In the genomic region with DNA sequence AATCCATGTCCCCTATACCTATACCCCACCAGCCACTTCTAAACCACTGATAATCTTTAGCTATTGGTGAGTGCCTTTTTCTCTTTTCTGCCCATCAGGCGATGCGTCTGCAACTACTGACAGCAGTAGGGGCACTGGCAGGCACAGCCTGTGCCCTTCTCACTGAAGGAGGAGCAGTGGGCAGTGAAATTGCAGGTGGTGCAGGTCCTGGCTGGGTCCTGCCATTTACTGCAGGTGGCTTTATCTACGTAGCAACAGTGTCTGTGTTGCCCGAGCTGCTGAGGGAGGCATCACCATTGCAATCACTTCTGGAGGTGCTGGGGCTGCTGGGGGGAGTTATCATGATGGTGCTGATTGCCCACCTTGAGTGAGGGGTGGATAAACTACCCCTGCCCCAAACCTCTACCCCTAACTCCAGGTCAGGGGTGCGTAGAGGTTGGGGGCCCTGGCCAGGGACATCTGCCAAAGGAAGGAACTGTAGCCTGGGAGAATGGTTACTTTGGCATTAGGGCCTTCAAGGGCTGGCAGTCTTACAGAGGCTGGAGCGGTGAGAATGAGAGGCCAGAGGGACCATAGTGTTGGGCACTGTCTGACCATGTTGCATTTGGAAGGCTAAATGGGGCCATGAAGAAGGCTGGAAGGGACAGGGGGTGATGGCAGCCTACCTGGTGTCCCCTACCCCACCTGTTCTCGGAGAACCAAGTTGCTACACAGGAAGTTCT, we compare ENCODE assay signal across 9 cellular contexts. TPM values are rescaled to one million over a fixed set of nuclear protein-coding genes. Genes with fewer than 3 reads are reported as not detected.
DNase-seq lines count a peak whose midpoint lies in the region; ATAC-seq and TF ChIP-seq lines count a peak whose summit lies in the region.
"Had no signal": no experiment of that assay in that cellular context is flagged by ENCODE, and none has a peak within 500 bp of the region (broad histone marks: within the 10 kb centered on the region; RNA-seq: fewer than 3 reads in every experiment).

No MANE protein-coding gene starts in this region.

- H3K27me3 ChIP-seq in HUES48 (ENCODE audit: control insufficient read depth, insufficient read depth, low read length) (peaks cover 30% of the 10 kb centered on the region), adipocyte (replicated peaks; ENCODE audit: control insufficient read depth, insufficient read depth, low read length) (no peaks in the 10 kb centered on the region)
- no peaks in the 10 kb centered on the region for H3K27me3 ChIP-seq in naive thymus-derived CD4-positive, alpha-beta T cell (ENCODE audit: control insufficient read depth in 2 of 2, insufficient read depth in 2 of 2, low read length in 2 of 2)
- H3K27me3 ChIP-seq: SJSA1 had no signal

- ATAC-seq in naive thymus-derived CD4-positive, alpha-beta T cell, result no peak
- ATAC-seq in GM21825 (IDR thresholded peaks at IDR 0.05; ENCODE audit: unreplicated experiment), result no peak

- peaks cover 21% of the 10 kb centered on the region for H3K36me3 ChIP-seq in HUES48 (ENCODE audit: control insufficient read depth, insufficient read depth, low read length)
- peaks cover 26% of the 10 kb centered on the region for H3K36me3 ChIP-seq in adipocyte (ENCODE audit: control insufficient read depth, insufficient read depth, low read length, severe bottlenecking)
- H3K36me3 ChIP-seq in naive thymus-derived CD4-positive, alpha-beta T cell (ENCODE audit: control insufficient read depth in 2 of 3, insufficient read depth in 3 of 3, low read length in 3 of 3), result peaks cover 0 to 36% (median 10%) of the 10 kb centered on the region in 3 experiments

- H3K9me3 ChIP-seq in HUES48 (ENCODE audit: control insufficient read depth, insufficient read depth, low read length) (no peaks in the 10 kb centered on the region), adipocyte (ENCODE audit: control insufficient read depth, low read length) (no peaks in the 10 kb centered on the region)
- H3K9me3 ChIP-seq in naive thymus-derived CD4-positive, alpha-beta T cell (ENCODE audit: control insufficient read depth in 2 of 3, low read length in 3 of 3), result no peaks in the 10 kb centered on the region
- H3K9me3 ChIP-seq: SJSA1 had no signal

- intact Hi-C loops in naive thymus-derived CD4-positive, alpha-beta T cell (cut with micrococcal nuclease), result loop anchor here (1.0 to 10.0 kb wide), 10 partner anchors 46 to 1999 kb away; a partner anchor contains a TSS

- POLR2A ChIA-PET in AG04449 (lab: Yijun Ruan, JAX), result no interaction called here
- POLR2A ChIA-PET in naive thymus-derived CD4-positive, alpha-beta T cell (lab: Charles Lee), result interaction anchor here (0.7 to 1.4 kb wide), 3 partner anchors 45 to 326 kb away, joined by 4 to 7 read pairs (median 4); a partner anchor contains a TSS

- H3K9ac ChIP-seq in HUES48 (ENCODE audit: low read depth, low read length), result no peak overlapping the region
- peak overlapping the region; percentile 10 for H3K9ac ChIP-seq in adipocyte (ENCODE audit: low read length)

- H3K27me3 Mint-ChIP-seq in naive thymus-derived CD4-positive, alpha-beta T cell, result no peaks in the 10 kb centered on the region

- peak overlapping the region; percentile 15 for H3K27ac ChIP-seq in HUES48 (ENCODE audit: low read depth, low read length)
- H3K27ac ChIP-seq in naive thymus-derived CD4-positive, alpha-beta T cell (ENCODE audit: low read depth, low read length), result peak overlapping the region; percentile 89
- H3K27ac ChIP-seq: SJSA1 had no signal

- peaks cover 7 to 26% (median 13%) of the 10 kb centered on the region in 5 donors for H3K36me3 Mint-ChIP-seq in naive thymus-derived CD4-positive, alpha-beta T cell

- H3K4me3 ChIP-seq in AG04449 (ENCODE audit: low read depth, low read length) (peak overlapping the region; percentile 18), HUES48 (ENCODE audit: low read depth, low read length) (peak overlapping the region; percentile 90; the same call in 1 of the 2 replicates), adipocyte (ENCODE audit: low read length) (peak overlapping the region; percentile 84)
- H3K4me3 ChIP-seq in naive thymus-derived CD4-positive, alpha-beta T cell (ENCODE audit: low read length), result peak overlapping the region; percentile 89

- CTCF ChIA-PET in AG04449 (lab: Yijun Ruan, JAX), result interaction anchor here (1.2 kb wide), 2 partner anchors 41 to 44 kb away, joined by 3 to 4 read pairs; no protein-coding TSS in a partner anchor
- CTCF ChIA-PET in naive thymus-derived CD4-positive, alpha-beta T cell (lab: Charles Lee), result no interaction called here

- peak overlapping the region; percentile 68 to 97 (median 85) for H3K27ac Mint-ChIP-seq in naive thymus-derived CD4-positive, alpha-beta T cell

- H3K4me1 Mint-ChIP-seq in naive thymus-derived CD4-positive, alpha-beta T cell, result peaks cover 51 to 70% (median 66%) of the 10 kb centered on the region in 7 donors

- DNase-seq in AG04449 (ENCODE audit: low read depth, low spot score) (no peak), adipocyte (ENCODE audit: low read depth) (no peak), kidney tubule cell (ENCODE audit: low spot score) (no peak), superior temporal gyrus (ENCODE audit: extremely low spot score) (no peak)
- no peak for DNase-seq in naive thymus-derived CD4-positive, alpha-beta T cell
- DNase-seq in stimulated activated CD4-positive, alpha-beta T cell treated with anti-CD3 and anti-CD28 coated beads, Interleukin-4, amount 100 ng/mL, for 24 hours, result no peak

- H3K9me3 Mint-ChIP-seq in naive thymus-derived CD4-positive, alpha-beta T cell, result no peaks in the 10 kb centered on the region

- H3K4me1 ChIP-seq in HUES48 (ENCODE audit: control insufficient read depth, insufficient read depth, low read length), result peaks cover 16% of the 10 kb centered on the region
- peaks cover 58% of the 10 kb centered on the region for H3K4me1 ChIP-seq in adipocyte (ENCODE audit: control insufficient read depth, insufficient read depth, low read length)
- peaks cover 34% of the 10 kb centered on the region in 2 donors for H3K4me1 ChIP-seq in naive thymus-derived CD4-positive, alpha-beta T cell (ENCODE audit: control insufficient read depth in 2 of 2, insufficient read depth in 2 of 2, low read length in 2 of 2)

- peak overlapping the region; percentile 86 to 100 (median 98) for H3K4me3 Mint-ChIP-seq in naive thymus-derived CD4-positive, alpha-beta T cell

- TF ChIP-seq CTCF in AG04449 (IDR thresholded peaks at IDR 0.05; ENCODE audit: insufficient read depth, low read length, missing control alignments), result no peak

RNA-seq across cellular contexts. Expression of a gene that starts 0.9 kb away (rescaled TPM):
- total RNA-seq in naive thymus-derived CD4-positive, alpha-beta T cell, result 10 to 100 TPM in 4 of 5 experiments, 1 to 10 TPM in 1; 9.7 to 19.5 (median 10.7) TPM
- polyA plus RNA-seq in naive thymus-derived CD4-positive, alpha-beta T cell, result 10 to 100 TPM; 62.6 to 67.0 TPM

RNA-seq across cellular contexts. Expression of a gene that starts 2.9 kb away (rescaled TPM):
- total RNA-seq in naive thymus-derived CD4-positive, alpha-beta T cell, result 10 to 100 TPM; 19.1 to 51.9 (median 27.9) TPM
- 10 to 100 TPM; 23.3 to 24.8 TPM for polyA plus RNA-seq in naive thymus-derived CD4-positive, alpha-beta T cell

RNA-seq across cellular contexts. Expression of a gene that starts 3.1 kb away (rescaled TPM):
- 100 to 1,000 TPM in 1 of 5 experiments, 10 to 100 TPM in 4; 50.3 to 103 (median 76.2) TPM for total RNA-seq in naive thymus-derived CD4-positive, alpha-beta T cell
- polyA plus RNA-seq in naive thymus-derived CD4-positive, alpha-beta T cell, result 1 to 10 TPM; 7.6 to 9.4 TPM

RNA-seq across cellular contexts. Expression of a gene that starts 4.7 kb away (rescaled TPM):
- total RNA-seq in naive thymus-derived CD4-positive, alpha-beta T cell, result 10 to 100 TPM; 36.2 to 47.2 (median 44.5) TPM
- 10 to 100 TPM in 1 of 2 donors, 1 to 10 TPM in 1; 9.5 to 10.4 TPM for polyA plus RNA-seq in naive thymus-derived CD4-positive, alpha-beta T cell

RNA-seq across cellular contexts. Expression of a gene that starts 11.3 kb away (rescaled TPM):
- total RNA-seq in naive thymus-derived CD4-positive, alpha-beta T cell, result 1 to 10 TPM in 3 of 5 experiments, under 1 TPM in 2; 0.51 to 3.5 (median 2.5) TPM
- under 1 TPM in 1 of 2 donors, not detected in 1; 0.26 TPM for polyA plus RNA-seq in naive thymus-derived CD4-positive, alpha-beta T cell

Comparison
In these comparisons a context has a peak if more than half of its experiments do, and no peak if none do; other contexts are left out.
1. H3K4me3 ChIP-seq: peak in every context shown above with its lines; median percentile 90 in HUES48; 89 in naive thymus-derived CD4-positive, alpha-beta T cell; 84 in adipocyte; 18 in AG04449.